ENCODE assay signal across 17 cellular contexts in the genomic region with DNA sequence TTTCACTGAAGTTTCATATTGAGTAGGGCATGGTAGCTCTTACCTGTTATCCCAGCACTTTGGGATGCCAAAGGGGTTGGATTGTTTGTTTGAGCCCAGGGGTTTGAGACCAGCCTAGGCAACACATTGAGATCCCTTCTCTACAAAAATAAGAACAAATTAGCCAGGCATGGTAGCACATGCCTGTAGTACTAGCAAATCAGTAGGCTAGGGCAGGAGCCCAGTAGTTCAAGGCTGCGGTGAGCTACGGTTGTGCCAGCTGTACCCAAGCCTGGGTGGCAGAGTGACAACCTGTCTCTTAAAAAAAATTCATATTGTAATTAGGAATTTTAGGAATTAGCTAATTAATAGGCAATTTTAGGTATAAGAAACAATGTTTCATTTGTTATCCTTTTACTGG. TPM values are rescaled to one million over a fixed set of nuclear protein-coding genes. Genes with fewer than 3 reads are reported as not detected.
DNase-seq lines count a peak whose midpoint lies in the region; ATAC-seq and TF ChIP-seq lines count a peak whose summit lies in the region.
"Had no signal": no experiment of that assay in that cellular context is flagged by ENCODE, and none has a peak within 500 bp of the region (broad histone marks: within the 10 kb centered on the region; RNA-seq: fewer than 3 reads in every experiment).

No MANE protein-coding gene starts in this region.

- no peak overlapping the region for H3K4me3 Mint-ChIP-seq in activated CD8-positive, alpha-beta T cell treated with anti-CD3 and anti-CD28 coated beads for 36 hours
- no peak overlapping the region for H3K4me3 Mint-ChIP-seq in activated CD8-positive, alpha-beta T cell treated with anti-CD3 and anti-CD28 coated beads, Interleukin-2, amount 10 ng/mL, durations not matched to agents 7 days and 5 days
- H3K4me3 Mint-ChIP-seq in CD14-positive monocyte (no peak overlapping the region), chondrocyte (ENCODE audit: unreplicated experiment) (no peak overlapping the region)
- H3K4me3 Mint-ChIP-seq: CD4-positive, CD25-positive, alpha-beta regulatory T cell had no signal

- peak overlapping the region; percentile 55 for H3K27ac Mint-ChIP-seq in activated CD8-positive, alpha-beta T cell treated with anti-CD3 and anti-CD28 coated beads for 36 hours
- no peak overlapping the region for H3K27ac Mint-ChIP-seq in activated CD8-positive, alpha-beta T cell treated with anti-CD3 and anti-CD28 coated beads, Interleukin-2, amount 10 ng/mL, durations not matched to agents 7 days and 5 days
- peak overlapping the region in 4 of 7 donors; percentile 23 to 85 (median 34) for H3K27ac Mint-ChIP-seq in CD14-positive monocyte
- peak overlapping the region; percentile 36 for H3K27ac Mint-ChIP-seq in chondrocyte (ENCODE audit: unreplicated experiment)

- no peak for ATAC-seq in activated CD8-positive, alpha-beta T cell treated with anti-CD3 and anti-CD28 coated beads for 36 hours
- no peak for ATAC-seq in activated CD8-positive, alpha-beta T cell treated with anti-CD3 and anti-CD28 coated beads, Interleukin-2, amount 10 ng/mL, durations not matched to agents 7 days and 5 days
- ATAC-seq in RWPE2 (ENCODE audit: low read depth) (no peak), HG03571 (IDR thresholded peaks at IDR 0.05; ENCODE audit: unreplicated experiment) (no peak)

- H3K36me3 ChIP-seq in RWPE2 (ENCODE audit: low read depth) = peaks cover 60% of the 10 kb centered on the region

- CTCF ChIA-PET in activated CD8-positive, alpha-beta T cell treated with anti-CD3 and anti-CD28 coated beads for 36 hours (lab: Charles Lee) = interaction anchor here (0.9 to 3.5 kb wide), 7 partner anchors 11 to 160 kb away, joined by 3 to 18 read pairs (median 6); no protein-coding TSS in a partner anchor
- CTCF ChIA-PET in activated CD8-positive, alpha-beta T cell treated with anti-CD3 and anti-CD28 coated beads, Interleukin-2, amount 10 ng/mL, durations not matched to agents 7 days and 5 days (lab: Charles Lee) = interaction anchor here (0.7 to 2.1 kb wide), 3 partner anchors 17 to 289 kb away, joined by 3 to 10 read pairs (median 10); no protein-coding TSS in a partner anchor
- CTCF ChIA-PET in HEK293T (lab: Yijun Ruan, JAX) = no interaction called here

- H3K4me3 ChIP-seq in RWPE2 (ENCODE audit: severe bottlenecking) = no peak overlapping the region
- H3K4me3 ChIP-seq: SK-N-MC had no signal

- intact Hi-C loops in activated CD8-positive, alpha-beta T cell treated with anti-CD3 and anti-CD28 coated beads for 36 hours (cut with micrococcal nuclease) = loop anchor here (10.0 kb wide), 1 partner anchor 286 kb away; no protein-coding TSS in a partner anchor
- intact Hi-C loops in CD14-positive monocyte (cut with micrococcal nuclease) = no loop called here

- POLR2A ChIA-PET in activated CD8-positive, alpha-beta T cell treated with anti-CD3 and anti-CD28 coated beads for 36 hours (lab: Charles Lee) = interaction anchor here (0.7 to 3.5 kb wide), 6 partner anchors 9 to 160 kb away, joined by 3 to 25 read pairs (median 3); partner anchors contain the start of gene BBIP1
- POLR2A ChIA-PET in activated CD8-positive, alpha-beta T cell treated with anti-CD3 and anti-CD28 coated beads, Interleukin-2, amount 10 ng/mL, durations not matched to agents 7 days and 5 days (lab: Charles Lee) = interaction anchor here (1.2 to 2.7 kb wide), 2 partner anchors 9 to 16 kb away, joined by 4 to 12 read pairs; no protein-coding TSS in a partner anchor
- POLR2A ChIA-PET in HEK293T (lab: Yijun Ruan, JAX) = interaction anchor here (2.0 to 2.8 kb wide), 2 partner anchors 18 to 28 kb away, joined by 4 to 13 read pairs; partner anchors contain the start of genes BBIP1 and SHOC2

- no peaks in the 10 kb centered on the region for H3K9me3 Mint-ChIP-seq in activated CD8-positive, alpha-beta T cell treated with anti-CD3 and anti-CD28 coated beads for 36 hours
- no peaks in the 10 kb centered on the region for H3K9me3 Mint-ChIP-seq in activated CD8-positive, alpha-beta T cell treated with anti-CD3 and anti-CD28 coated beads, Interleukin-2, amount 10 ng/mL, durations not matched to agents 7 days and 5 days (ENCODE audit: insufficient read depth)
- H3K9me3 Mint-ChIP-seq in CD14-positive monocyte = no peaks in the 10 kb centered on the region
- no peaks in the 10 kb centered on the region for H3K9me3 Mint-ChIP-seq in chondrocyte (ENCODE audit: low read depth)

- peaks cover 61% of the 10 kb centered on the region for H3K4me1 Mint-ChIP-seq in activated CD8-positive, alpha-beta T cell treated with anti-CD3 and anti-CD28 coated beads for 36 hours (ENCODE audit: low read depth)
- peaks cover 23% of the 10 kb centered on the region for H3K4me1 Mint-ChIP-seq in activated CD8-positive, alpha-beta T cell treated with anti-CD3 and anti-CD28 coated beads, Interleukin-2, amount 10 ng/mL, durations not matched to agents 7 days and 5 days (ENCODE audit: low read depth)
- H3K4me1 Mint-ChIP-seq in CD14-positive monocyte = peaks cover 10% of the 10 kb centered on the region
- peaks cover 50% of the 10 kb centered on the region for H3K4me1 Mint-ChIP-seq in chondrocyte (ENCODE audit: low read depth)

- H3K9me3 ChIP-seq in RWPE2 (ENCODE audit: severe bottlenecking) = no peaks in the 10 kb centered on the region

- TF ChIP-seq CTCF in activated CD8-positive, alpha-beta T cell treated with anti-CD3 and anti-CD28 coated beads for 36 hours (IDR thresholded peaks at IDR 0.05) = no peak
- TF ChIP-seq CTCF in CD14-positive monocyte (IDR thresholded peaks at IDR 0.05) (no peak), RWPE2 (IDR thresholded peaks at IDR 0.05; ENCODE audit: poor library complexity, severe bottlenecking) (no peak), chondrocyte (IDR thresholded peaks at IDR 0.05) (no peak)

- peaks cover 28% of the 10 kb centered on the region for H3K4me1 ChIP-seq in RWPE2 (ENCODE audit: insufficient read depth, poor library complexity, severe bottlenecking)

- H3K36me3 Mint-ChIP-seq in activated CD8-positive, alpha-beta T cell treated with anti-CD3 and anti-CD28 coated beads for 36 hours (ENCODE audit: low read depth) = peaks cover 61% of the 10 kb centered on the region
- peaks cover 49% of the 10 kb centered on the region for H3K36me3 Mint-ChIP-seq in activated CD8-positive, alpha-beta T cell treated with anti-CD3 and anti-CD28 coated beads, Interleukin-2, amount 10 ng/mL, durations not matched to agents 7 days and 5 days (ENCODE audit: low read depth)
- H3K36me3 Mint-ChIP-seq in CD14-positive monocyte (peaks cover 71 to 78% of the 10 kb centered on the region in 2 donors), chondrocyte (ENCODE audit: low read depth) (peaks cover 21% of the 10 kb centered on the region)

- no peaks in the 10 kb centered on the region for H3K27me3 Mint-ChIP-seq in activated CD8-positive, alpha-beta T cell treated with anti-CD3 and anti-CD28 coated beads for 36 hours
- no peaks in the 10 kb centered on the region for H3K27me3 Mint-ChIP-seq in activated CD8-positive, alpha-beta T cell treated with anti-CD3 and anti-CD28 coated beads, Interleukin-2, amount 10 ng/mL, durations not matched to agents 7 days and 5 days (ENCODE audit: low read depth)
- H3K27me3 Mint-ChIP-seq in CD14-positive monocyte (ENCODE audit: low read depth in 3 of 3) (no peaks in the 10 kb centered on the region), chondrocyte (ENCODE audit: low read depth) (no peaks in the 10 kb centered on the region)
- H3K27me3 Mint-ChIP-seq: CD4-positive, CD25-positive, alpha-beta regulatory T cell had no signal

- no peak for DNase-seq in activated CD8-positive, alpha-beta T cell treated with anti-CD3 and anti-CD28 coated beads for 36 hours
- DNase-seq in activated CD8-positive, alpha-beta T cell treated with anti-CD3 and anti-CD28 coated beads, Interleukin-2, amount 10 ng/mL, durations not matched to agents 7 days and 5 days = no peak
- DNase-seq in CD14-positive monocyte (ENCODE audit: low spot score) (no peak), RWPE2 (ENCODE audit: low spot score) (no peak), chondrocyte (ENCODE audit: low spot score) (no peak), HEK293T (ENCODE audit: extremely low spot score) (no peak), NCI-H187 treated with DMSO at 0.1 percent for 48 hours (lab: John Stamatoyannopoulos, UW) (no peak)
- DNase-seq: CD4-positive, CD25-positive, alpha-beta regulatory T cell; DMS153; GF-D8; NCI-H1092 treated with DMSO at 0.1 percent for 48 hours; NCI-H146; NCI-H748 treated with DMSO at 0.1 percent for 48 hours; SHP77 had no signal

- no peaks in the 10 kb centered on the region for H3K27me3 ChIP-seq in RWPE2 (ENCODE audit: insufficient read depth, poor library complexity, severe bottlenecking)

- H3K27ac ChIP-seq in RWPE2 (ENCODE audit: poor library complexity, severe bottlenecking) = peak overlapping the region; percentile 66
- H3K27ac ChIP-seq: 22Rv1 had no signal

TF ChIP-seq in HEK293T, 16 proteins besides CTCF, POLR2A, EP300 and RAD21:
- TF ChIP-seq ZNF384 (IDR thresholded peaks at IDR 0.05) = no peak
- no peak for TF ChIP-seq HDGF (IDR thresholded peaks at IDR 0.05; ENCODE audit: borderline replicate concordance)

RNA-seq across cellular contexts. Expression of gene BBIP1, which starts 18.0 kb away (rescaled TPM):
- 10 to 100 TPM; 41.2 to 44.4 TPM for total RNA-seq in activated CD8-positive, alpha-beta T cell treated with anti-CD3 and anti-CD28 coated beads for 36 hours
- total RNA-seq in activated CD8-positive, alpha-beta T cell treated with anti-CD3 and anti-CD28 coated beads, Interleukin-2, amount 10 ng/mL, durations not matched to agents 7 days and 5 days = 10 to 100 TPM; 20.7 to 21.1 TPM
- 10 to 100 TPM; 26.6 to 41.1 TPM for polyA plus RNA-seq in CD14-positive monocyte
- 22.2 to 26.4 TPM (median 25.0 TPM) in 3 replicates for total RNA-seq in chondrocyte

RNA-seq across cellular contexts. Expression of gene SHOC2, which starts 18.4 kb away (rescaled TPM):
- 10 to 100 TPM; 34.2 to 35.4 TPM for total RNA-seq in activated CD8-positive, alpha-beta T cell treated with anti-CD3 and anti-CD28 coated beads for 36 hours
- total RNA-seq in activated CD8-positive, alpha-beta T cell treated with anti-CD3 and anti-CD28 coated beads, Interleukin-2, amount 10 ng/mL, durations not matched to agents 7 days and 5 days = 10 to 100 TPM; 40.0 to 43.2 TPM
- 10 to 100 TPM; 68.9 to 69.9 TPM for polyA plus RNA-seq in CD14-positive monocyte
- 64.4 to 73.3 TPM (median 65.9 TPM) in 3 replicates for total RNA-seq in chondrocyte

RNA-seq across cellular contexts. Expression of gene PDCD4, which starts 29.3 kb away (rescaled TPM):
- 100 to 1,000 TPM; 186 to 190 TPM for total RNA-seq in activated CD8-positive, alpha-beta T cell treated with anti-CD3 and anti-CD28 coated beads for 36 hours
- total RNA-seq in activated CD8-positive, alpha-beta T cell treated with anti-CD3 and anti-CD28 coated beads, Interleukin-2, amount 10 ng/mL, durations not matched to agents 7 days and 5 days = 10 to 100 TPM; 97.1 to 98.4 TPM
- 10 to 100 TPM; 48.6 to 53.4 TPM for polyA plus RNA-seq in CD14-positive monocyte
- total RNA-seq in chondrocyte = 73.7 to 100 TPM (median 80.3 TPM) in 3 replicates
